Comparison of ENCODE assay signal across 14 cellular contexts in the genomic region with DNA sequence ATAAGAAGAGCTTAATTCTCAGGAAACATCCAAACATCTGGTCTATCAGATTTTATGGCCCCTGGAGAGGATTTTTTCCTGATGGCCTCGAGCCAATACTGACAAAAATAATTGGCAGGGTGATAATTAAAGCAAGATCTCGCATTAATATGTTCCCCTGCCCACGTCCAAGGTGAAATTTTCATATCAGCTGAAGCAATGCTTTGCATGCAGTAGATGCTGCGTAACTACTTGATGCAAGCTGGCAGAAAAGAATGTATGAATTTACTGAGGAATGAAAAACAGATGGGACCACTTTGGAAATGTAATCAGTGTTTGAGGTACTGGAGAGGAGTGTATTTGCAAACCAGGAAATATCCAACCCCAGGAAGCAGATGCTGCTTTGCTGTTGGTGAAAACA. TPM values are rescaled to one million over a fixed set of nuclear protein-coding genes. Genes with fewer than 3 reads are reported as not detected.
DNase-seq lines count a peak whose midpoint lies in the region; ATAC-seq and TF ChIP-seq lines count a peak whose summit lies in the region.
"Had no signal": no experiment of that assay in that cellular context is flagged by ENCODE, and none has a peak within 500 bp of the region (broad histone marks: within the 10 kb centered on the region; RNA-seq: fewer than 3 reads in every experiment).

No MANE protein-coding gene starts in this region.

- H3K4me1 ChIP-seq in adipocyte (ENCODE audit: control insufficient read depth, insufficient read depth, low read length): peaks cover 16% of the 10 kb centered on the region

- no peaks in the 10 kb centered on the region for H3K9me3 ChIP-seq in adipocyte (ENCODE audit: control insufficient read depth, low read length)

- H3K27ac Mint-ChIP-seq in nephron progenitor cell: peak overlapping the region; percentile 37
- H3K27ac Mint-ChIP-seq in activated CD4-positive, alpha-beta memory T cell treated with anti-CD3 and anti-CD28 coated beads, Interleukin-2, amount 10 ng/mL, durations not matched to agents 7 days and 5 days: no peak overlapping the region
- H3K27ac Mint-ChIP-seq in activated naive CD8-positive, alpha-beta T cell treated with anti-CD3 and anti-CD28 coated beads for 36 hours: no peak overlapping the region
- H3K27ac Mint-ChIP-seq: activated T-helper 17 cell treated with anti-CD3 and anti-CD28 coated beads, Interleukin-2, amount 50 U/mL, for 72 hours; T-cell had no signal

- peak overlapping the region; percentile 50 for H3K4me3 ChIP-seq in adipocyte (ENCODE audit: low read length)

- H3K4me3 Mint-ChIP-seq in nephron progenitor cell: no peak overlapping the region
- H3K4me3 Mint-ChIP-seq in activated CD4-positive, alpha-beta memory T cell treated with anti-CD3 and anti-CD28 coated beads, Interleukin-2, amount 10 ng/mL, durations not matched to agents 7 days and 5 days: no peak overlapping the region
- H3K4me3 Mint-ChIP-seq in activated naive CD8-positive, alpha-beta T cell treated with anti-CD3 and anti-CD28 coated beads for 36 hours: no peak overlapping the region
- H3K4me3 Mint-ChIP-seq: activated T-helper 17 cell treated with anti-CD3 and anti-CD28 coated beads, Interleukin-2, amount 50 U/mL, for 72 hours had no signal

- no peaks in the 10 kb centered on the region for H3K27me3 Mint-ChIP-seq in nephron progenitor cell (ENCODE audit: low read depth, poor library complexity)
- H3K27me3 Mint-ChIP-seq in activated CD4-positive, alpha-beta memory T cell treated with anti-CD3 and anti-CD28 coated beads, Interleukin-2, amount 10 ng/mL, durations not matched to agents 7 days and 5 days: peaks cover 7% of the 10 kb centered on the region
- no peaks in the 10 kb centered on the region for H3K27me3 Mint-ChIP-seq in activated naive CD8-positive, alpha-beta T cell treated with anti-CD3 and anti-CD28 coated beads for 36 hours
- H3K27me3 Mint-ChIP-seq: activated T-helper 17 cell treated with anti-CD3 and anti-CD28 coated beads, Interleukin-2, amount 50 U/mL, for 72 hours; T-cell had no signal

- ATAC-seq in HG03039 (IDR thresholded peaks at IDR 0.05; ENCODE audit: unreplicated experiment): no peak
- ATAC-seq: activated T-helper 17 cell treated with anti-CD3 and anti-CD28 coated beads, Interleukin-2, amount 50 U/mL, for 72 hours had no signal

- CTCF ChIA-PET in activated CD4-positive, alpha-beta memory T cell treated with anti-CD3 and anti-CD28 coated beads, Interleukin-2, amount 10 ng/mL, durations not matched to agents 7 days and 5 days (lab: Charles Lee): interaction anchor here (1.4 kb wide), 1 partner anchor 34 kb away, joined by 4 read pairs; no protein-coding TSS in a partner anchor

- no peak for TF ChIP-seq CTCF in nephron progenitor cell (IDR thresholded peaks at IDR 0.05)

- no peaks in the 10 kb centered on the region for H3K36me3 Mint-ChIP-seq in nephron progenitor cell (ENCODE audit: low read depth)
- H3K36me3 Mint-ChIP-seq in activated CD4-positive, alpha-beta memory T cell treated with anti-CD3 and anti-CD28 coated beads, Interleukin-2, amount 10 ng/mL, durations not matched to agents 7 days and 5 days (ENCODE audit: low read depth): no peaks in the 10 kb centered on the region
- no peaks in the 10 kb centered on the region for H3K36me3 Mint-ChIP-seq in activated naive CD8-positive, alpha-beta T cell treated with anti-CD3 and anti-CD28 coated beads for 36 hours
- H3K36me3 Mint-ChIP-seq: T-cell had no signal

- peaks cover 10% of the 10 kb centered on the region for H3K4me1 Mint-ChIP-seq in nephron progenitor cell
- H3K4me1 Mint-ChIP-seq in activated CD4-positive, alpha-beta memory T cell treated with anti-CD3 and anti-CD28 coated beads, Interleukin-2, amount 10 ng/mL, durations not matched to agents 7 days and 5 days: no peaks in the 10 kb centered on the region
- H3K4me1 Mint-ChIP-seq in activated naive CD8-positive, alpha-beta T cell treated with anti-CD3 and anti-CD28 coated beads for 36 hours: peaks cover 4% of the 10 kb centered on the region
- H3K4me1 Mint-ChIP-seq: activated T-helper 17 cell treated with anti-CD3 and anti-CD28 coated beads, Interleukin-2, amount 50 U/mL, for 72 hours had no signal

- POLR2A ChIA-PET in activated CD4-positive, alpha-beta memory T cell treated with anti-CD3 and anti-CD28 coated beads, Interleukin-2, amount 10 ng/mL, durations not matched to agents 7 days and 5 days (lab: Charles Lee): no interaction called here

- DNase-seq in D341Med (ENCODE audit: low spot score) (peak; percentile 55), NCI-H1105 (lab: John Stamatoyannopoulos, UW) (peak; percentile 39), adipocyte (ENCODE audit: low read depth) (peak; percentile 91), nephron progenitor cell (no peak), kidney tubule cell (ENCODE audit: low spot score) (no peak)
- DNase-seq in activated CD4-positive, alpha-beta memory T cell treated with anti-CD3 and anti-CD28 coated beads, Interleukin-2, amount 10 ng/mL, durations not matched to agents 7 days and 5 days: no peak
- DNase-seq in activated naive CD8-positive, alpha-beta T cell treated with anti-CD3 and anti-CD28 coated beads for 36 hours: no peak
- DNase-seq: activated CD4-positive, alpha-beta T cell treated with anti-CD3 and anti-CD28 coated beads for 48 hours; kidney; stimulated activated CD4-positive, alpha-beta T cell treated with anti-CD3 and anti-CD28 coated beads, Interleukin-15, amount 100 ng/mL, for 24 hours had no signal

- peak overlapping the region; percentile 27 for H3K9ac ChIP-seq in adipocyte (ENCODE audit: low read length)

- H3K27me3 ChIP-seq in adipocyte (replicated peaks; ENCODE audit: control insufficient read depth, insufficient read depth, low read length): no peaks in the 10 kb centered on the region

- no peaks in the 10 kb centered on the region for H3K36me3 ChIP-seq in adipocyte (ENCODE audit: control insufficient read depth, insufficient read depth, low read length, severe bottlenecking)

- H3K9me3 Mint-ChIP-seq in nephron progenitor cell: no peaks in the 10 kb centered on the region
- H3K9me3 Mint-ChIP-seq in activated CD4-positive, alpha-beta memory T cell treated with anti-CD3 and anti-CD28 coated beads, Interleukin-2, amount 10 ng/mL, durations not matched to agents 7 days and 5 days: no peaks in the 10 kb centered on the region
- no peaks in the 10 kb centered on the region for H3K9me3 Mint-ChIP-seq in activated naive CD8-positive, alpha-beta T cell treated with anti-CD3 and anti-CD28 coated beads for 36 hours
- H3K9me3 Mint-ChIP-seq: activated T-helper 17 cell treated with anti-CD3 and anti-CD28 coated beads, Interleukin-2, amount 50 U/mL, for 72 hours; T-cell had no signal

RNA-seq across cellular contexts. Expression of gene REST, which starts 36.8 kb away (rescaled TPM):
- 10 to 100 TPM; 54.7 to 58.3 TPM for total RNA-seq in activated CD4-positive, alpha-beta memory T cell treated with anti-CD3 and anti-CD28 coated beads, Interleukin-2, amount 10 ng/mL, durations not matched to agents 7 days and 5 days
- 10 to 100 TPM; 35.3 to 35.6 TPM for total RNA-seq in activated naive CD8-positive, alpha-beta T cell treated with anti-CD3 and anti-CD28 coated beads for 36 hours

RNA-seq across cellular contexts. Expression of gene SPINK2, which starts 49.4 kb away (rescaled TPM):
- total RNA-seq in activated CD4-positive, alpha-beta memory T cell treated with anti-CD3 and anti-CD28 coated beads, Interleukin-2, amount 10 ng/mL, durations not matched to agents 7 days and 5 days: 1 to 10 TPM in 1 of 2 experiments, not detected in 1; 1.0 TPM
- 1 to 10 TPM in 1 of 2 experiments, under 1 TPM in 1; 0.78 to 1.3 TPM for total RNA-seq in activated naive CD8-positive, alpha-beta T cell treated with anti-CD3 and anti-CD28 coated beads for 36 hours
- total RNA-seq: activated T-helper 17 cell treated with anti-CD3 and anti-CD28 coated beads, Interleukin-2, amount 50 U/mL, for 72 hours; epithelial cell of proximal tubule had no signal

Comparison
In these comparisons a context has a peak if more than half of its experiments do, and no peak if none do; other contexts are left out.
1. DNase-seq: peak in D341Med (single experiment), NCI-H1105 (single experiment) and adipocyte (single experiment); none in nephron progenitor cell (single experiment), activated CD4-positive, alpha-beta memory T cell treated with anti-CD3 and anti-CD28 coated beads, Interleukin-2, amount 10 ng/mL, durations not matched to agents 7 days and 5 days (single experiment), activated naive CD8-positive, alpha-beta T cell treated with anti-CD3 and anti-CD28 coated beads for 36 hours (single experiment) and kidney tubule cell (single experiment).